15 cellular contexts compared by ENCODE assay signal in the genomic region with DNA sequence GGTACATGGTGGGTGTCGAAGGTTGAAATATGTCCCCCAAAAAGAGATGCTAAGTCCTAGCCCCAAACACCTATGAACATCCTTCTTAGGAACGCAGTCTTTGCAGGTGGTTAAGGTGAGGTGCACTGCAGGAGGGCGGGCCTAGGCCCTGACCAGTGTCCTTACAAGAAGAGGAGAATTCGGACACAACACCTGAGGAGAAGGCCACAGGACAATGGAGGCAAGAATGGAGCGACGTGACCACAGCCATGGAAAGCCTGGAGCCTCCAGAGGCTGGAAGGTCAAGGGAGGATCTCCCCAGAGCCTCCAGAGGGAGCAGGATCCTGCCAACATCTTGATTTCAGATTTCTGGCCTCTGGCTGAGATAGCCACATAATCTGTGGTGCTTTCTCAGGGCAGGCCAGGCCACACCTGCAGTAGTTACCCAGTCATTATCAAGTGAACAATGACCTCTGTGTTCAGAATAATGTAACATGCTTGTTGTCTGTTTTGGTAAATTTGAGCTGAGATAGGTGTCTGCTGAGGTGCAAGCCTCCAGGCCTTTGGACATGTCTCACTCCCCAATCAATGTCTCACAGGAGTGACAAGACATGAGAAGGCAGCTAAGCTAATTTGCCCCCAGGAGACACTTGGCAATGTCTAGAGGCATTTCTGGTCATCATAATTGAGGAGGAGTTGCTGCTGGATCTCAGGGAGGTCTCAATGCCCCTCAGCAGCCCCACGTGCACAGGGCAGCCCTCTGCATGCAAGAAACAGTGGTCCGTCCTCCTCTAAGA.
DNase-seq lines count a peak whose midpoint lies in the region; ATAC-seq and TF ChIP-seq lines count a peak whose summit lies in the region.
"Had no signal": no experiment of that assay in that cellular context is flagged by ENCODE, and none has a peak within 500 bp of the region (broad histone marks: within the 10 kb centered on the region; RNA-seq: fewer than 3 reads in every experiment).

No MANE protein-coding gene starts in this region.

- CTCF ChIA-PET in activated CD8-positive, alpha-beta memory T cell treated with anti-CD3 and anti-CD28 coated beads, Interleukin-2, amount 10 ng/mL, durations not matched to agents 7 days and 5 days (lab: Charles Lee), result no interaction called here

- H3K4me2 ChIP-seq in osteoblast (ENCODE audit: insufficient read depth, low read length), result no peak overlapping the region
- H3K4me2 ChIP-seq: GM23338 had no signal

- no peaks in the 10 kb centered on the region for H3K4me1 ChIP-seq in endodermal cell (ENCODE audit: control insufficient read depth, insufficient read depth, low read length)
- no peaks in the 10 kb centered on the region for H3K4me1 ChIP-seq in osteoblast (ENCODE audit: insufficient read depth, low read length)
- no peaks in the 10 kb centered on the region for H3K4me1 ChIP-seq in lower lobe of right lung
- H3K4me1 ChIP-seq: BE2C had no signal

- no peak overlapping the region for H2AFZ ChIP-seq in osteoblast (ENCODE audit: low read length)
- H2AFZ ChIP-seq: GM23338 had no signal

- no peaks in the 10 kb centered on the region for H3K79me2 ChIP-seq in osteoblast (ENCODE audit: insufficient read depth, low read length)

- H3K27me3 ChIP-seq in endodermal cell (ENCODE audit: control insufficient read depth, insufficient read depth, low read length, poor library complexity, severe bottlenecking), result no peaks in the 10 kb centered on the region
- H3K27me3 ChIP-seq in osteoblast (ENCODE audit: insufficient read depth, low read length), result no peaks in the 10 kb centered on the region
- peaks cover 8% of the 10 kb centered on the region for H3K27me3 ChIP-seq in lower lobe of right lung (ENCODE audit: low read depth)
- H3K27me3 ChIP-seq: BE2C had no signal

- no peaks in the 10 kb centered on the region for H3K9me3 ChIP-seq in endodermal cell (ENCODE audit: control insufficient read depth, low read length)
- H3K9me3 ChIP-seq in osteoblast (ENCODE audit: low read depth, low read length), result no peaks in the 10 kb centered on the region
- no peaks in the 10 kb centered on the region for H3K9me3 ChIP-seq in lower lobe of right lung
- H3K9me3 ChIP-seq: BE2C had no signal

- H3K36me3 Mint-ChIP-seq in activated CD8-positive, alpha-beta memory T cell treated with anti-CD3 and anti-CD28 coated beads, Interleukin-2, amount 10 ng/mL, durations not matched to agents 7 days and 5 days, result no peaks in the 10 kb centered on the region
- H3K36me3 Mint-ChIP-seq in endodermal cell (ENCODE audit: low read depth), result no peaks in the 10 kb centered on the region
- H3K36me3 Mint-ChIP-seq in type B pancreatic cell, result no peaks in the 10 kb centered on the region
- H3K36me3 Mint-ChIP-seq: CD4-positive, alpha-beta memory T cell; IgD-negative memory B cell had no signal

- intact Hi-C loops in lower lobe of right lung (cut with DNase I), result no loop called here

- H3K9ac ChIP-seq in endodermal cell (ENCODE audit: extremely low read depth, low read length, poor library complexity, severe bottlenecking), result no peak overlapping the region

- no peak overlapping the region for H3K27ac ChIP-seq in endodermal cell (ENCODE audit: low read depth, low read length)
- no peak overlapping the region for H3K27ac ChIP-seq in osteoblast (ENCODE audit: low read depth, low read length)
- H3K27ac ChIP-seq in lower lobe of right lung, result no peak overlapping the region

- ATAC-seq in activated CD8-positive, alpha-beta memory T cell treated with anti-CD3 and anti-CD28 coated beads, Interleukin-2, amount 10 ng/mL, durations not matched to agents 7 days and 5 days, result no peak
- ATAC-seq in lower lobe of right lung, result no peak
- ATAC-seq: GM23338 had no signal

- TF ChIP-seq CTCF in endodermal cell (conservative IDR thresholded peaks at IDR 0.05) (peak; percentile 29), osteoblast (IDR thresholded peaks at IDR 0.05; ENCODE audit: extremely low read depth, low read depth, low read length) (no peak), type B pancreatic cell (conservative IDR thresholded peaks at IDR 0.05) (no peak), lower lobe of right lung (IDR thresholded peaks at IDR 0.05) (no peak)

- H3K4me1 Mint-ChIP-seq in activated CD8-positive, alpha-beta memory T cell treated with anti-CD3 and anti-CD28 coated beads, Interleukin-2, amount 10 ng/mL, durations not matched to agents 7 days and 5 days, result peaks cover 9% of the 10 kb centered on the region
- H3K4me1 Mint-ChIP-seq in endodermal cell (no peaks in the 10 kb centered on the region), type B pancreatic cell (ENCODE audit: unreplicated experiment) (no peaks in the 10 kb centered on the region)
- H3K4me1 Mint-ChIP-seq: GM23338, IgD-negative memory B cell had no signal

- no peak overlapping the region for H3K4me3 Mint-ChIP-seq in activated CD8-positive, alpha-beta memory T cell treated with anti-CD3 and anti-CD28 coated beads, Interleukin-2, amount 10 ng/mL, durations not matched to agents 7 days and 5 days
- no peak overlapping the region for H3K4me3 Mint-ChIP-seq in endodermal cell
- H3K4me3 Mint-ChIP-seq in type B pancreatic cell, result no peak overlapping the region
- H3K4me3 Mint-ChIP-seq: CD4-positive, alpha-beta memory T cell; GM23338 had no signal

- no peak overlapping the region for H3K27ac Mint-ChIP-seq in activated CD8-positive, alpha-beta memory T cell treated with anti-CD3 and anti-CD28 coated beads, Interleukin-2, amount 10 ng/mL, durations not matched to agents 7 days and 5 days
- no peak overlapping the region for H3K27ac Mint-ChIP-seq in endodermal cell
- H3K27ac Mint-ChIP-seq in type B pancreatic cell, result no peak overlapping the region
- H3K27ac Mint-ChIP-seq: CD4-positive, alpha-beta memory T cell; GM23338; IgD-negative memory B cell had no signal

- H3K4me3 ChIP-seq in endodermal cell (ENCODE audit: low read length), result no peak overlapping the region
- no peak overlapping the region for H3K4me3 ChIP-seq in osteoblast (ENCODE audit: insufficient read depth, low read length)
- H3K4me3 ChIP-seq in lower lobe of right lung, result no peak overlapping the region
- H3K4me3 ChIP-seq: GM23338 had no signal

- peak; percentile 12 for DNase-seq in activated CD8-positive, alpha-beta memory T cell treated with anti-CD3 and anti-CD28 coated beads, Interleukin-2, amount 10 ng/mL, durations not matched to agents 7 days and 5 days
- peak; percentile 21 for DNase-seq in endodermal cell
- DNase-seq in osteoblast (ENCODE audit: insufficient read length, low spot score, missing footprints), result peak; percentile 73
- peak; percentile 44 for DNase-seq in type B pancreatic cell (ENCODE audit: extremely low spot score, unreplicated experiment)
- no peak for DNase-seq in central memory CD4-positive, alpha-beta T cell
- no peak for DNase-seq in NCI-H69 (lab: John Stamatoyannopoulos, UW)
- DNase-seq in lower lobe of right lung, result no peak
- DNase-seq: BE2C, DMS79, NCI-H1417, NCI-H1930, NCI-H2171 had no signal

- no peaks in the 10 kb centered on the region for H4K20me1 ChIP-seq in osteoblast (ENCODE audit: insufficient read depth, low read length)

- no peaks in the 10 kb centered on the region for H3K27me3 Mint-ChIP-seq in activated CD8-positive, alpha-beta memory T cell treated with anti-CD3 and anti-CD28 coated beads, Interleukin-2, amount 10 ng/mL, durations not matched to agents 7 days and 5 days
- H3K27me3 Mint-ChIP-seq in endodermal cell (ENCODE audit: insufficient read depth), result no peaks in the 10 kb centered on the region
- H3K27me3 Mint-ChIP-seq in type B pancreatic cell, result peaks cover 18% of the 10 kb centered on the region

- H3K9me3 Mint-ChIP-seq in activated CD8-positive, alpha-beta memory T cell treated with anti-CD3 and anti-CD28 coated beads, Interleukin-2, amount 10 ng/mL, durations not matched to agents 7 days and 5 days (ENCODE audit: low read depth), result no peaks in the 10 kb centered on the region
- no peaks in the 10 kb centered on the region for H3K9me3 Mint-ChIP-seq in endodermal cell
- H3K9me3 Mint-ChIP-seq in type B pancreatic cell, result peaks cover 6% of the 10 kb centered on the region

- WGBS in endodermal cell (ENCODE audit: insufficient coverage in 1 of 2, insufficient read length in 1 of 2), 2 experiments, result 72 to 88% methylated on average over 3 to 8 of the region's 8 CpGs

- H3K36me3 ChIP-seq in endodermal cell (ENCODE audit: control insufficient read depth, insufficient read depth, low read length) (no peaks in the 10 kb centered on the region), osteoblast (ENCODE audit: insufficient read depth, low read length) (no peaks in the 10 kb centered on the region), lower lobe of right lung (no peaks in the 10 kb centered on the region)
- H3K36me3 ChIP-seq: BE2C had no signal

Comparison
In these comparisons a context has a peak if more than half of its experiments do, and no peak if none do; other contexts are left out.
1. DNase-seq: peak in activated CD8-positive, alpha-beta memory T cell treated with anti-CD3 and anti-CD28 coated beads, Interleukin-2, amount 10 ng/mL, durations not matched to agents 7 days and 5 days (single experiment), endodermal cell (single experiment), osteoblast (single experiment) and type B pancreatic cell (single experiment); none in central memory CD4-positive, alpha-beta T cell (single experiment), NCI-H69 (single experiment) and lower lobe of right lung (single experiment).